ENCODE assay signal across 2 cellular contexts in genomic region chr1:20732071-20732587, GRCh38.
TF ChIP-seq lines count a peak whose summit lies in the region.

No MANE protein-coding gene starts in this region.

TF ChIP-seq in IMR-90, 13 proteins besides CTCF, POLR2A, EP300 and RAD21 (continued from another document):
- TF ChIP-seq USF2 (IDR thresholded peaks at IDR 0.05; ENCODE audit: low read depth, low read length) (0 out of 2 replicates have a peak, but pooled peaks have one; percentile 2), MAZ (IDR thresholded peaks at IDR 0.05; ENCODE audit: borderline replicate concordance, low read depth, low read length) (peak; percentile 92)

TF ChIP-seq in SK-N-SH treated with all-trans-retinoic acid at 6 μM for 48 hours, 23 proteins besides CTCF, POLR2A, EP300 and RAD21 (continued from another document):
- no peak for TF ChIP-seq POU6F1 (CRISPR knock-in tag; IDR thresholded peaks at IDR 0.05; ENCODE audit: borderline replicate concordance, low read depth)
TF ChIP-seq in SK-N-SH treated with all-trans-retinoic acid at 6 μM for 48 hours: peak in this region for 0.
